Comparison of ENCODE assay signal across 30 cellular contexts in genomic region chr1:34828611-34829010, GRCh38. TPM values are rescaled to one million over a fixed set of nuclear protein-coding genes. Genes with fewer than 3 reads are reported as not detected.
"Had no signal": no experiment of that assay in that cellular context is flagged by ENCODE, and none has a peak within 500 bp of the region (broad histone marks: within the 10 kb centered on the region; RNA-seq: fewer than 3 reads in every experiment).

No MANE protein-coding gene starts in this region.

- H3K27me3 ChIP-seq: adrenal gland, breast epithelium, MG63 had no signal

- H3K4me3 ChIP-seq: adrenal gland, breast epithelium, MG63, PC-9, SK-N-MC had no signal

- H3K9me3 ChIP-seq: adrenal gland, MG63 had no signal

- H3K36me3 ChIP-seq: adrenal gland, breast epithelium, MG63 had no signal

- H3K4me2 ChIP-seq: PC-9 had no signal

- DNase-seq: activated B cell treated with CpG ODN at 0.5 μM for 24 hours; activated CD4-positive, alpha-beta memory T cell treated with anti-CD3 and anti-CD28 coated beads, Interleukin-2, amount 10 ng/mL, durations not matched to agents 7 days and 5 days; activated CD4-positive, alpha-beta T cell treated with anti-CD3 and anti-CD28 coated beads for 1 hour; activated CD4-positive, alpha-beta T cell treated with anti-CD3 and anti-CD28 coated beads, Interleukin-2, amount 10 ng/mL, durations not matched to agents 7 days and 5 days; activated naive CD4-positive, alpha-beta T cell treated with anti-CD3 and anti-CD28 coated beads, Interleukin-2, amount 50 U/mL, for 16 hours; activated naive CD8-positive, alpha-beta T cell treated with anti-CD3 and anti-CD28 coated beads, Interleukin-2, amount 10 ng/mL, durations not matched to agents 7 days and 5 days; activated T-cell treated with anti-CD3 and anti-CD28 coated beads, Interleukin-2, amount 50 U/mL, for 72 hours; anterior cingulate cortex; caudate nucleus; MG63; NCI-H1092 treated with DMSO at 0.1 percent for 48 hours; NCI-H1417 treated with DMSO at 0.1 percent for 48 hours; NCI-H1694; NCI-H2029; NCI-H2107; NCI-H2171 treated with DMSO at 0.1 percent for 48 hours; NCI-H226; NCI-H526 treated with DMSO at 0.1 percent for 48 hours; NCI-H82; NK-92 treated with Interleukin-12 subunit alpha and Interleukin-12 subunit beta, amount 100 ng/mL, for 24 hours; PC-9; T-cell; T-helper 2 cell; T1000 had no signal

- H3K27ac ChIP-seq: adrenal gland, PC-9, SK-N-MC had no signal

RNA-seq across cellular contexts. Expression of gene GJA4, which starts 35.8 kb away (rescaled TPM):
- total RNA-seq: activated B cell treated with CpG ODN at 0.5 μM for 24 hours; activated CD4-positive, alpha-beta memory T cell treated with anti-CD3 and anti-CD28 coated beads, Interleukin-2, amount 10 ng/mL, durations not matched to agents 7 days and 5 days; activated CD4-positive, alpha-beta T cell treated with anti-CD3 and anti-CD28 coated beads, Interleukin-2, amount 10 ng/mL, durations not matched to agents 7 days and 5 days; activated CD8-positive, alpha-beta memory T cell treated with anti-CD3 and anti-CD28 coated beads for 36 hours; activated naive CD8-positive, alpha-beta T cell treated with anti-CD3 and anti-CD28 coated beads, Interleukin-2, amount 10 ng/mL, durations not matched to agents 7 days and 5 days; NCI-H460; PC-9; RPMI7951; T-cell had no signal

RNA-seq across cellular contexts. Expression of gene GJB3, which starts 47.6 kb away (rescaled TPM):
- total RNA-seq: activated B cell treated with CpG ODN at 0.5 μM for 24 hours; activated CD4-positive, alpha-beta memory T cell treated with anti-CD3 and anti-CD28 coated beads, Interleukin-2, amount 10 ng/mL, durations not matched to agents 7 days and 5 days; activated CD4-positive, alpha-beta T cell treated with anti-CD3 and anti-CD28 coated beads, Interleukin-2, amount 10 ng/mL, durations not matched to agents 7 days and 5 days; activated CD8-positive, alpha-beta memory T cell treated with anti-CD3 and anti-CD28 coated beads for 36 hours; activated naive CD8-positive, alpha-beta T cell treated with anti-CD3 and anti-CD28 coated beads, Interleukin-2, amount 10 ng/mL, durations not matched to agents 7 days and 5 days; activated T-cell treated with anti-CD3 and anti-CD28 coated beads, Interleukin-2, amount 50 U/mL, for 72 hours; NCI-H460; RPMI7951; T-cell had no signal
